ENCODE assay signal across 8 cellular contexts in genomic region chrX:14032383-14032782, GRCh38. TPM values are rescaled to one million over a fixed set of nuclear protein-coding genes. Genes with fewer than 3 reads are reported as not detected.
DNase-seq lines count a peak whose midpoint lies in the region; ATAC-seq and TF ChIP-seq lines count a peak whose summit lies in the region.

No MANE protein-coding gene starts in this region.

- no peak overlapping the region for H3K4me3 Mint-ChIP-seq in Calu3 (ENCODE audit: low read depth, unreplicated experiment)
- H3K4me3 Mint-ChIP-seq in activated naive CD8-positive, alpha-beta T cell treated with anti-CD3 and anti-CD28 coated beads for 36 hours: no peak overlapping the region

- TF ChIP-seq CTCF in Calu3 (IDR thresholded peaks at IDR 0.05; ENCODE audit: unreplicated experiment) (peak; percentile 42), hepatocyte (IDR thresholded peaks at IDR 0.05; ENCODE audit: poor library complexity) (peak; percentile 81)

- no peak for ATAC-seq in GM18861 (IDR thresholded peaks at IDR 0.05; ENCODE audit: unreplicated experiment)
- no peak for ATAC-seq in HG03460 (IDR thresholded peaks at IDR 0.05; ENCODE audit: unreplicated experiment)

- no peaks in the 10 kb centered on the region for H3K27me3 ChIP-seq in hepatocyte

- no peaks in the 10 kb centered on the region for H3K27me3 Mint-ChIP-seq in Calu3 (ENCODE audit: unreplicated experiment)
- peaks cover 8% of the 10 kb centered on the region for H3K27me3 Mint-ChIP-seq in activated naive CD8-positive, alpha-beta T cell treated with anti-CD3 and anti-CD28 coated beads for 36 hours

- H3K4me3 ChIP-seq in hepatocyte: no peak overlapping the region

- no TSS peak for BruUV-seq in Calu3 (replicated peaks; lab: Mats Ljungman, UMichigan)

- no peak overlapping the region for H2AFZ ChIP-seq in hepatocyte

- CTCF ChIA-PET in Calu3 (lab: Charles Lee): interaction anchor here (0.6 to 1.2 kb wide), 2 partner anchors 270 to 311 kb away, joined by 3 to 5 read pairs; no protein-coding TSS in a partner anchor

- no peak overlapping the region for H3K4me2 ChIP-seq in hepatocyte

- H3K9me3 Mint-ChIP-seq in Calu3 (ENCODE audit: low read depth, unreplicated experiment): no peaks in the 10 kb centered on the region
- no peaks in the 10 kb centered on the region for H3K9me3 Mint-ChIP-seq in activated naive CD8-positive, alpha-beta T cell treated with anti-CD3 and anti-CD28 coated beads for 36 hours

- no peak overlapping the region for H3K27ac ChIP-seq in hepatocyte

- H3K36me3 Mint-ChIP-seq in Calu3 (ENCODE audit: insufficient read depth, unreplicated experiment): peaks cover 17% of the 10 kb centered on the region
- no peaks in the 10 kb centered on the region for H3K36me3 Mint-ChIP-seq in activated naive CD8-positive, alpha-beta T cell treated with anti-CD3 and anti-CD28 coated beads for 36 hours

- 6% methylated on average over 2 of the region's 2 CpGs for WGBS in hepatocyte (ENCODE audit: low lambda C conversion rate, missing lambda C conversion rate)

- H3K27ac Mint-ChIP-seq in Calu3 (ENCODE audit: unreplicated experiment): no peak overlapping the region
- no peak overlapping the region for H3K27ac Mint-ChIP-seq in activated naive CD8-positive, alpha-beta T cell treated with anti-CD3 and anti-CD28 coated beads for 36 hours

- H4K20me1 ChIP-seq in hepatocyte (ENCODE audit: insufficient read depth, poor library complexity, severe bottlenecking): no peaks in the 10 kb centered on the region

- no peaks in the 10 kb centered on the region for H3K36me3 ChIP-seq in hepatocyte (replicated peaks; ENCODE audit: insufficient read depth, low read depth)

- intact Hi-C loops in Calu3 (cut with micrococcal nuclease; ENCODE audit: unreplicated experiment): loop anchor here (1.0 kb wide), 2 partner anchors 282 to 526 kb away; no protein-coding TSS in a partner anchor

- no peaks in the 10 kb centered on the region for H3K9me2 ChIP-seq in hepatocyte (replicated peaks; ENCODE audit: insufficient read depth)

- H3K4me1 Mint-ChIP-seq in Calu3 (ENCODE audit: low read depth, unreplicated experiment): peaks cover 23% of the 10 kb centered on the region
- H3K4me1 Mint-ChIP-seq in activated naive CD8-positive, alpha-beta T cell treated with anti-CD3 and anti-CD28 coated beads for 36 hours: peaks cover 7% of the 10 kb centered on the region

- in situ Hi-C loops in KBM-7 (cut with MboI; ENCODE audit: low pct_unique_long_range_greater_than_20kb, low sequenced_read_pairs) (loop anchor here (25.0 kb wide), 2 partner anchors 370 to 520 kb away; partner anchors contain the start of gene TCEANC), SK-MEL-5 (cut with HindIII; ENCODE audit: low pct_unique_long_range_greater_than_20kb, low sequenced_read_pairs) (no loop called here)

- no peaks in the 10 kb centered on the region for H3K4me1 ChIP-seq in hepatocyte (ENCODE audit: insufficient read depth)

- H3K79me2 ChIP-seq in hepatocyte: peaks cover 6% of the 10 kb centered on the region

- H3K9me3 ChIP-seq in hepatocyte (ENCODE audit: low read depth): no peaks in the 10 kb centered on the region

- DNase-seq in Calu3: peak; percentile 55
- DNase-seq in KBM-7: peak; percentile 89
- peak; percentile 57 for DNase-seq in SK-MEL-5 (ENCODE audit: low read depth, low spot score)
- peak; percentile 14 for DNase-seq in activated naive CD8-positive, alpha-beta T cell treated with anti-CD3 and anti-CD28 coated beads for 36 hours
- DNase-seq in hepatocyte (ENCODE audit: low spot score): peak; percentile 69
- peak; percentile 28 for DNase-seq in stimulated activated CD4-positive, alpha-beta T cell treated with anti-CD3 and anti-CD28 coated beads, Interleukin-12 subunit alpha, Interleukin-12 subunit beta, amount 100 ng/mL, for 4 hours

RNA-seq across cellular contexts. Expression of gene GEMIN8, which starts 2.7 kb away (rescaled TPM):
- 21.7 and 22.5 TPM in 2 replicates for total RNA-seq in Calu3 (2022)
- total RNA-seq in SK-MEL-5 (2014; rRNA removed; shearing (Covaris generic)): 15.0 and 15.9 TPM in 2 replicates
- polyA plus RNA-seq in SK-MEL-5 (2015; cell fraction: cytosol; rRNA removed): 15.9 and 17.7 TPM in 2 replicates
- polyA plus RNA-seq in SK-MEL-5 (2015; cell fraction: nucleus; rRNA removed): 69.7 and 109 TPM in 2 replicates
- total RNA-seq in activated naive CD8-positive, alpha-beta T cell treated with anti-CD3 and anti-CD28 coated beads for 36 hours: 10 to 100 TPM; 12.0 to 12.4 TPM
- 12.5 and 15.8 TPM in 2 replicates for total RNA-seq in hepatocyte
- polyA plus RNA-seq in hepatocyte: 12.4 and 12.5 TPM in 2 replicates

Comparison
In these comparisons a context has a peak if more than half of its experiments do, and no peak if none do; other contexts are left out.
1. DNase-seq: peak in every context shown above with its lines; median percentile 89 in KBM-7; 69 in hepatocyte; 57 in SK-MEL-5; 55 in Calu3; 28 in stimulated activated CD4-positive, alpha-beta T cell treated with anti-CD3 and anti-CD28 coated beads, Interleukin-12 subunit alpha, Interleukin-12 subunit beta, amount 100 ng/mL, for 4 hours; 14 in activated naive CD8-positive, alpha-beta T cell treated with anti-CD3 and anti-CD28 coated beads for 36 hours.